24 cellular contexts compared by ENCODE assay signal in the genomic region with DNA sequence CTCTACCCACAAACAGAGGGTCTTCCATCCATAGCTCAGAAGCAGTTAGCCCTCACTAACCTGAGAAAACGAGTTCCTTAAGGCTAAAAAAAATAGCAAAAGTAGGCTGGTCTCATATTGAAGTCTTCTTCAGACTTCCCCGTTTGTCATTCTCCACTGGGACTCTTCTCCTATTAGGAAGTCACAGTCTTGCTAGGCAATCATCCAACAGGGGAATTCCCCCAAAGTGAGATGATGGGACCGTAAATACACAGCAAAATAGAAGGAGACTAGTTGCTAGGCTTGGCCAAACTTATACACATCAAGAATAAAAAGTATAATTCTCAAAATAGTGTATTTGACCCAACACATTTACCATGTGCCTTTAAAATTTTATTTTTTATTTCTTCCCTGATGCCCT.
"Had no signal": no experiment of that assay in that cellular context is flagged by ENCODE, and none has a peak within 500 bp of the region (broad histone marks: within the 10 kb centered on the region; RNA-seq: fewer than 3 reads in every experiment).

No MANE protein-coding gene starts in this region.

- H3K9ac ChIP-seq: KMS-11, SK-N-SH had no signal

- DNase-seq: activated CD4-positive, alpha-beta memory T cell treated with anti-CD3 and anti-CD28 coated beads, Interleukin-2, amount 10 ng/mL, durations not matched to agents 7 days and 5 days; activated CD4-positive, alpha-beta T cell treated with anti-CD3 and anti-CD28 coated beads, Interleukin-2, amount 50 U/mL, for 1 hour; activated CD4-positive, CD25-positive, alpha-beta regulatory T cell; activated gamma-delta T cell; activated naive CD4-positive, alpha-beta T cell treated with anti-CD3 and anti-CD28 coated beads for 36 hours; activated T-cell treated with anti-CD3 and anti-CD28 coated beads for 4 hours; activated T-cell treated with anti-CD3 and anti-CD28 coated beads, Interleukin-2, amount 50 U/mL, for 48 hours; brain microvascular endothelial cell; NCI-H1092; NCI-H1417; NCI-H1930; NCI-H2171; NCI-H2227 treated with DMSO at 0.1 percent for 48 hours; NCI-H510A; NCI-H69; NK-92 treated with Interleukin-12 subunit alpha and Interleukin-12 subunit beta, amount 100 ng/mL, for 24 hours; OCI-M1; RPMI8226; SJCRH30; SK-N-SH; T-helper 1 cell had no signal

- H3K4me2 ChIP-seq: KMS-11, SK-N-SH had no signal

- H3K4me1 ChIP-seq: SJCRH30 had no signal

- H3K36me3 ChIP-seq: cardiac muscle cell, SJCRH30 had no signal

- H3K4me3 ChIP-seq: cardiac muscle cell, SJCRH30 had no signal

- H3K27ac ChIP-seq: brain microvascular endothelial cell, cardiac muscle cell, KMS-11, SJCRH30, VCaP had no signal

- H3K27me3 ChIP-seq: brain microvascular endothelial cell, cardiac muscle cell had no signal

- H3K9me3 ChIP-seq: SK-N-SH had no signal

- H3K9me2 ChIP-seq: SK-N-SH had no signal
